14 cellular contexts compared by ENCODE assay signal in the genomic region with DNA sequence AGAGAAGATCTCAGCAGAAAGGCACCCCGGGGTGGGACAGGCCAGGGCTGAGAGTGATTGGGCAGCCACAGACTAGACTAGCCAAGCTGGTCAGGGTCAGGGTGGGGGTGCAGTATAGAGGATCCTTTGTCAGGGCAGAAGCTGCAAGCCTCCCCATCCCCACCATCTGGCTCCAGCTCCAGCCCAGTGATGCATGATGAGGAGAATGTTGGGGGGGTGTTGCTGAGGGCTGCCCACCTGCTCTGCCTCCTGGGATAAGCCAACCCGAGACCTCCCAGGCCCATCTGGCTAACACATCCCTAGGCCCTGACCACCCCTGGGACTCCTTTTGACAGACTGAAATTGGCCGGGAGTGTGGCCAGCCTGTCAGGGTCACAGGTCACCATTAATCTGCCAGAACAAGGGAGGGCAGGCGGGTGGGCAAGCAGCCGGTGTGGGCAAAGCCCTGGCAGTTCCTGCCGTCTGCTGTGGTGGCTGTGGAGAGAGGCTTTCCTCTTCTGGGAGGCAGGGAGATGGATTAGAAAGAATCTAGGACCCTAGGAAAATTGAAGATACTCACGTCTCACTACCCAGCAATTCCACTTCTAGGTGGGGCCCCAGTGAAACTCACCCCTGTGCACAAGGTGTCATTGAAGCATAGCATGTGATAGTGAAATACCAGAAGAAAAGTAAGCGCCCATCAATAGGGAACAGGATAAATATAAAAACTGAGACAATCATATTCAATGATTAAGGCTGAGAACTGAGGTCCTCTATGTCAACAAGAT. TPM values are rescaled to one million over a fixed set of nuclear protein-coding genes. Genes with fewer than 3 reads are reported as not detected.
A peak's percentile ranks its signal among the peaks of the same experiment; 100 is the strongest.
DNase-seq lines count a peak whose midpoint lies in the region; ATAC-seq and TF ChIP-seq lines count a peak whose summit lies in the region.
"Had no signal": no experiment of that assay in that cellular context is flagged by ENCODE, and none has a peak within 500 bp of the region (broad histone marks: within the 10 kb centered on the region; RNA-seq: fewer than 3 reads in every experiment).

No MANE protein-coding gene starts in this region.

- H3K27ac ChIP-seq in WERI-Rb-1 (peak overlapping the region; percentile 95), temporal lobe (ENCODE audit: low read depth, low read length) (peak overlapping the region; percentile 96)

- no peaks in the 10 kb centered on the region for H3K27me3 ChIP-seq in WERI-Rb-1 (ENCODE audit: insufficient read depth, low read depth, severe bottlenecking)
- H3K27me3 ChIP-seq: tibial nerve had no signal

- intact Hi-C loops in Right ventricle myocardium inferior (cut with DNase I) (no loop called here), cardiac septum (cut with DNase I) (no loop called here)
- intact Hi-C loops in activated T-helper 2 cell treated with anti-CD3 and anti-CD28 coated beads, Interferon-gamma antibody, Interleukin-2, Interleukin-4, amounts not matched to agents 10 μg/mL and 5 μg/mL and 100 μg/mL, durations not matched to agents 14 hours and 24 hours and 36 hours (cut with micrococcal nuclease) = no loop called here

- peak overlapping the region; percentile 48 for H3K27ac Mint-ChIP-seq in mesothelial cell of epicardium
- no peak overlapping the region for H3K27ac Mint-ChIP-seq in activated T-helper 2 cell treated with anti-CD3 and anti-CD28 coated beads, Interferon-gamma antibody, Interleukin-2, Interleukin-4, amounts not matched to agents 10 μg/mL and 5 μg/mL and 100 μg/mL, durations not matched to agents 14 hours and 24 hours and 36 hours

- no peaks in the 10 kb centered on the region for H3K36me3 ChIP-seq in WERI-Rb-1
- H3K36me3 ChIP-seq: HAP-1, tibial nerve had no signal

- no peaks in the 10 kb centered on the region for H3K36me3 Mint-ChIP-seq in mesothelial cell of epicardium
- no peaks in the 10 kb centered on the region for H3K36me3 Mint-ChIP-seq in activated T-helper 2 cell treated with anti-CD3 and anti-CD28 coated beads, Interferon-gamma antibody, Interleukin-2, Interleukin-4, amounts not matched to agents 10 μg/mL and 5 μg/mL and 100 μg/mL, durations not matched to agents 14 hours and 24 hours and 36 hours (ENCODE audit: low read depth)

- DNase-seq in Right ventricle myocardium inferior (ENCODE audit: missing footprints) (no peak), cardiac septum (ENCODE audit: low spot score) (no peak), WERI-Rb-1 (peak; percentile 98), mesothelial cell of epicardium (ENCODE audit: low spot score in 2 of 2, unreplicated experiment in 2 of 2) (no peak), OCI-M2 (lab: John Stamatoyannopoulos, UW; ENCODE audit: unreplicated experiment) (no peak)
- no peak for DNase-seq in activated T-helper 2 cell treated with anti-CD3 and anti-CD28 coated beads, Interferon-gamma antibody, Interleukin-2, Interleukin-4, amounts not matched to agents 10 μg/mL and 5 μg/mL and 100 μg/mL, durations not matched to agents 14 hours and 24 hours and 36 hours (ENCODE audit: low spot score)
- DNase-seq: DMS153, mucosa of descending colon, SHP77 had no signal

- H3K9me3 Mint-ChIP-seq in mesothelial cell of epicardium = no peaks in the 10 kb centered on the region
- H3K9me3 Mint-ChIP-seq in activated T-helper 2 cell treated with anti-CD3 and anti-CD28 coated beads, Interferon-gamma antibody, Interleukin-2, Interleukin-4, amounts not matched to agents 10 μg/mL and 5 μg/mL and 100 μg/mL, durations not matched to agents 14 hours and 24 hours and 36 hours = no peaks in the 10 kb centered on the region
- H3K9me3 Mint-ChIP-seq: central memory CD8-positive, alpha-beta T cell had no signal

- H3K4me3 ChIP-seq in WERI-Rb-1 (ENCODE audit: low read depth, low read length) = no peak overlapping the region
- H3K4me3 ChIP-seq: HAP-1, mucosa of descending colon, tibial nerve had no signal

- no peaks in the 10 kb centered on the region for H3K27me3 Mint-ChIP-seq in mesothelial cell of epicardium (ENCODE audit: low read depth)
- H3K27me3 Mint-ChIP-seq in activated T-helper 2 cell treated with anti-CD3 and anti-CD28 coated beads, Interferon-gamma antibody, Interleukin-2, Interleukin-4, amounts not matched to agents 10 μg/mL and 5 μg/mL and 100 μg/mL, durations not matched to agents 14 hours and 24 hours and 36 hours (ENCODE audit: low read depth) = no peaks in the 10 kb centered on the region
- H3K27me3 Mint-ChIP-seq: central memory CD8-positive, alpha-beta T cell had no signal

- H3K4me3 Mint-ChIP-seq in mesothelial cell of epicardium = no peak overlapping the region
- H3K4me3 Mint-ChIP-seq in activated T-helper 2 cell treated with anti-CD3 and anti-CD28 coated beads, Interferon-gamma antibody, Interleukin-2, Interleukin-4, amounts not matched to agents 10 μg/mL and 5 μg/mL and 100 μg/mL, durations not matched to agents 14 hours and 24 hours and 36 hours (ENCODE audit: low read depth) = no peak overlapping the region
- H3K4me3 Mint-ChIP-seq: central memory CD8-positive, alpha-beta T cell had no signal

- no peaks in the 10 kb centered on the region for H3K9me3 ChIP-seq in WERI-Rb-1 (ENCODE audit: severe bottlenecking)
- H3K9me3 ChIP-seq: HAP-1, mucosa of descending colon, tibial nerve had no signal

- H3K4me1 Mint-ChIP-seq in mesothelial cell of epicardium = peaks cover 7% of the 10 kb centered on the region
- H3K4me1 Mint-ChIP-seq in activated T-helper 2 cell treated with anti-CD3 and anti-CD28 coated beads, Interferon-gamma antibody, Interleukin-2, Interleukin-4, amounts not matched to agents 10 μg/mL and 5 μg/mL and 100 μg/mL, durations not matched to agents 14 hours and 24 hours and 36 hours (ENCODE audit: low read depth) = no peaks in the 10 kb centered on the region
- H3K4me1 Mint-ChIP-seq: central memory CD8-positive, alpha-beta T cell had no signal

- ATAC-seq in Right ventricle myocardium inferior = peak; percentile 27
- ATAC-seq in GM21825 (IDR thresholded peaks at IDR 0.05; ENCODE audit: unreplicated experiment) = no peak
- ATAC-seq: mucosa of descending colon had no signal

- TF ChIP-seq CTCF in WERI-Rb-1 (IDR thresholded peaks at IDR 0.05; ENCODE audit: low read depth, low read length) = no peak
- TF ChIP-seq CTCF in mesothelial cell of epicardium (IDR thresholded peaks at IDR 0.05; ENCODE audit: unreplicated experiment) = no peak

RNA-seq across cellular contexts. Expression of a gene that starts 22.2 kb away (rescaled TPM):
- total RNA-seq in Right ventricle myocardium inferior = 199 TPM
- 167 TPM for total RNA-seq in cardiac septum
- 11.9 to 13.4 TPM (median 13.3 TPM) in 3 replicates for total RNA-seq in mesothelial cell of epicardium
- total RNA-seq in temporal lobe = 10.6 TPM
- total RNA-seq in activated T-helper 2 cell treated with anti-CD3 and anti-CD28 coated beads, Interferon-gamma antibody, Interleukin-2, Interleukin-4, amounts not matched to agents 10 μg/mL and 5 μg/mL and 100 μg/mL, durations not matched to agents 14 hours and 24 hours and 36 hours = 1.1 and 1.6 TPM in 2 replicates

RNA-seq across cellular contexts. Expression of a gene that starts 24.2 kb away (rescaled TPM):
- 11.3 TPM for total RNA-seq in Right ventricle myocardium inferior
- total RNA-seq in cardiac septum = 11.2 TPM
- 39.7 to 47.2 TPM (median 46.1 TPM) in 3 replicates for total RNA-seq in mesothelial cell of epicardium
- 20.2 TPM for total RNA-seq in temporal lobe
- total RNA-seq in activated T-helper 2 cell treated with anti-CD3 and anti-CD28 coated beads, Interferon-gamma antibody, Interleukin-2, Interleukin-4, amounts not matched to agents 10 μg/mL and 5 μg/mL and 100 μg/mL, durations not matched to agents 14 hours and 24 hours and 36 hours = 11.8 and 14.4 TPM in 2 replicates

Comparison
In these comparisons a context has a peak if more than half of its experiments do, and no peak if none do; other contexts are left out.
1. RNA of a gene that starts 22.2 kb away (total RNA-seq): 199 TPM in Right ventricle myocardium inferior (single experiment) and 167 TPM in cardiac septum (single experiment); 11.9 to 13.4 TPM in mesothelial cell of epicardium, 10.6 TPM in temporal lobe (single experiment) and 1.1 to 1.6 TPM in activated T-helper 2 cell treated with anti-CD3 and anti-CD28 coated beads, Interferon-gamma antibody, Interleukin-2, Interleukin-4, amounts not matched to agents 10 μg/mL and 5 μg/mL and 100 μg/mL, durations not matched to agents 14 hours and 24 hours and 36 hours; every median in the first group is over 10 times any median in the second.